In the genomic region with DNA sequence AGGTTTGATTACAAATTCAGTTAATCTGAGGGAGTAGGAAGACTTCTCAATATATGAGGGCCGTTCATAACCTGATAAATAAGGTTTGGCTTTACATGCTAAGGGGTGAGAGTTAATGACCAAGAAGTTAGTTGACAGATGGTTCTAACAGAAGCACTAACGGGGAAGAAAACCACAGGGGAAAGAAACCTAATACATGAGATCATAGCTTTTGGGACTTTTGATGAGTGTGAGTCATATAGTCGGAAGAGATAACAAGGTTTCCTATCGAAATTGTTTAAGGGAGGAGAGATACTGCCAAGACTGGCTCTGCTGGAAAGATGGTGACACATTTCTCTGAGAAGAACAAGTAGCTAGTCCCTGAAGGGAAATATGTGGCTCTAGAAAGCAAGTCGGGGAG, we compare ENCODE assay signal across 20 cellular contexts.
DNase-seq lines count a peak whose midpoint lies in the region; ATAC-seq and TF ChIP-seq lines count a peak whose summit lies in the region.
"Had no signal": no experiment of that assay in that cellular context is flagged by ENCODE, and none has a peak within 500 bp of the region (broad histone marks: within the 10 kb centered on the region; RNA-seq: fewer than 3 reads in every experiment).

No MANE protein-coding gene starts in this region.

- intact Hi-C loops in A673 (cut with micrococcal nuclease; ENCODE audit: unreplicated experiment): no loop called here

- no peak for ATAC-seq in GM21526 (IDR thresholded peaks at IDR 0.05; ENCODE audit: low FRiP score, unreplicated experiment)
- ATAC-seq: activated CD8-positive, alpha-beta memory T cell treated with anti-CD3 and anti-CD28 coated beads, Interleukin-2, amount 10 ng/mL, durations not matched to agents 7 days and 5 days; natural killer cell treated with Interleukin-12 subunit alpha and Interleukin-12 subunit beta and Interleukin-15 and Interleukin-18, amount 100 ng/mL, for 72 hours; psoas muscle; T-helper 17 cell had no signal

- DNase-seq in A673 (ENCODE audit: low spot score) (peak; percentile 26), HS-5 (ENCODE audit: low read depth) (peak; percentile 50), RKO (ENCODE audit: low spot score) (peak; percentile 18), fibroblast of pulmonary artery (ENCODE audit: low read depth) (peak; percentile 4), DMS79 (lab: John Stamatoyannopoulos, UW) (no peak), MG63 (no peak)
- no peak for DNase-seq in activated naive CD4-positive, alpha-beta T cell (lab: John Stamatoyannopoulos, UW)
- DNase-seq: activated CD4-positive, CD25-positive, alpha-beta regulatory T cell treated with anti-CD3 and anti-CD28 coated beads, Interleukin-2, amount 50 U/mL, for 72 hours; activated CD8-positive, alpha-beta memory T cell treated with anti-CD3 and anti-CD28 coated beads, Interleukin-2, amount 10 ng/mL, durations not matched to agents 7 days and 5 days; adrenal gland; DMS153; kidney; NCI-H187; NCI-H510A; psoas muscle; spleen; T-helper 17 cell had no signal

- H3K27ac ChIP-seq in A673 (ENCODE audit: low read depth, low read length, poor library complexity, severe bottlenecking): no peak overlapping the region
- H3K27ac ChIP-seq: adrenal gland, BLaER1, psoas muscle, spleen had no signal

- no TSS peak for BruUV-seq in A673 (replicated peaks; lab: Mats Ljungman, UMichigan)

- POLR2A ChIA-PET in A673 (lab: Charles Lee; ENCODE audit: low non-redundant PET): no interaction called here

- TF ChIP-seq CTCF in A673 (conservative IDR thresholded peaks at IDR 0.05; ENCODE audit: low read depth, low read length) (no peak), fibroblast of pulmonary artery (IDR thresholded peaks at IDR 0.05; ENCODE audit: low read length, missing control alignments) (no peak)

- H3K36me3 ChIP-seq in A673 (ENCODE audit: insufficient read depth, low read length, poor library complexity, severe bottlenecking) (no peaks in the 10 kb centered on the region), MG63 (no peaks in the 10 kb centered on the region)
- H3K36me3 ChIP-seq: adrenal gland, BLaER1, spleen had no signal

- CTCF ChIA-PET in A673 (lab: Charles Lee): no interaction called here

- H3K4me3 ChIP-seq in A673 (ENCODE audit: low read depth, low read length, poor library complexity, severe bottlenecking): no peak overlapping the region
- H3K4me3 ChIP-seq in fibroblast of pulmonary artery (replicated peaks; ENCODE audit: low read depth, low read length): no peak overlapping the region
- no peak overlapping the region for H3K4me3 ChIP-seq in MG63
- H3K4me3 ChIP-seq: adrenal gland, BLaER1, psoas muscle, spleen had no signal

- no peaks in the 10 kb centered on the region for H3K4me1 ChIP-seq in A673 (ENCODE audit: insufficient read depth, low read length, poor library complexity, severe bottlenecking)
- H3K4me1 ChIP-seq: adrenal gland, BLaER1, psoas muscle, spleen had no signal

- H3K27me3 ChIP-seq in A673 (replicated peaks; ENCODE audit: insufficient read depth, low read depth, low read length, poor library complexity) (no peaks in the 10 kb centered on the region), MG63 (peaks cover under 1% of the 10 kb centered on the region; the same call in 1 of the 2 replicates)
- H3K27me3 ChIP-seq: adrenal gland, BLaER1, spleen had no signal

- H3K9me3 ChIP-seq in A673 (ENCODE audit: low read depth, low read length, poor library complexity, severe bottlenecking) (no peaks in the 10 kb centered on the region), MG63 (no peaks in the 10 kb centered on the region)
- H3K9me3 ChIP-seq: adrenal gland, BLaER1, psoas muscle, spleen had no signal

Comparison
In these comparisons a context has a peak if more than half of its experiments do, and no peak if none do; other contexts are left out.
1. DNase-seq: peak in A673 (single experiment), HS-5 (single experiment), RKO (single experiment) and fibroblast of pulmonary artery (single experiment); none in activated naive CD4-positive, alpha-beta T cell (0 of 4), DMS79 (single experiment) and MG63 (single experiment).